ENCODE assay signal across 12 cellular contexts in genomic region chr20:64044484-64045247, GRCh38. TPM values are rescaled to one million over a fixed set of nuclear protein-coding genes. Genes with fewer than 3 reads are reported as not detected.
DNase-seq lines count a peak whose midpoint lies in the region; ATAC-seq and TF ChIP-seq lines count a peak whose summit lies in the region.
"Had no signal": no experiment of that assay in that cellular context is flagged by ENCODE, and none has a peak within 500 bp of the region (broad histone marks: within the 10 kb centered on the region; RNA-seq: fewer than 3 reads in every experiment).

No MANE protein-coding gene starts in this region.

- no peak overlapping the region for H3K4me3 ChIP-seq in mucosa of descending colon
- H3K4me3 ChIP-seq: skin epidermis, thoracic aorta had no signal

- TF ChIP-seq CTCF in mucosa of descending colon (IDR thresholded peaks at IDR 0.05), result no peak

- H3K9me3 ChIP-seq in mucosa of descending colon, result no peaks in the 10 kb centered on the region
- H3K9me3 ChIP-seq: thoracic aorta had no signal

- no peaks in the 10 kb centered on the region for H3K4me1 ChIP-seq in mucosa of descending colon (ENCODE audit: low read depth)

- H3K36me3 ChIP-seq in mucosa of descending colon (ENCODE audit: low read depth), result no peaks in the 10 kb centered on the region
- H3K36me3 ChIP-seq: thoracic aorta had no signal

- intact Hi-C loops in mucosa of descending colon (cut with DNase I, micrococcal nuclease), result no loop called here

- DNase-seq in COLO829 (ENCODE audit: low spot score) (peak; percentile 57), NCI-H446 (lab: John Stamatoyannopoulos, UW) (peak; percentile 59 to 85), dermis blood vessel endothelial cell (peak; percentile 88), mucosa of descending colon (no peak), KG1 (lab: John Stamatoyannopoulos, UW) (no peak), NCI-H774 (lab: John Stamatoyannopoulos, UW) (no peak)
- DNase-seq: activated naive CD4-positive, alpha-beta T cell; SHP77 treated with DMSO at 0.1 percent for 48 hours had no signal

- ATAC-seq in mucosa of descending colon (peak; percentile 27), HG03457 (IDR thresholded peaks at IDR 0.05; ENCODE audit: unreplicated experiment) (no peak), GM21717 (IDR thresholded peaks at IDR 0.05; ENCODE audit: unreplicated experiment) (no peak)

RNA-seq across cellular contexts. Expression of gene SOX18, which starts 4.8 kb away (rescaled TPM):
- total RNA-seq in dermis blood vessel endothelial cell, result 82.5 and 123 TPM in 2 replicates
- 10 to 100 TPM in 2 of 3 donors, 1 to 10 TPM in 1; 4.7 to 20.0 (median 12.6) TPM for total RNA-seq in mucosa of descending colon

RNA-seq across cellular contexts. Expression of gene C20orf204, which starts 8.7 kb away (rescaled TPM):
- total RNA-seq in dermis blood vessel endothelial cell (11.2 and 13.3 TPM in 2 replicates), mucosa of descending colon (1 to 10 TPM; 1.0 to 1.8 (median 1.7) TPM)

RNA-seq across cellular contexts. Expression of gene TCEA2, which starts 18.3 kb away (rescaled TPM):
- total RNA-seq in dermis blood vessel endothelial cell, result 35.8 and 45.9 TPM in 2 replicates
- total RNA-seq in mucosa of descending colon, result 10 to 100 TPM in 1 of 3 donors, 1 to 10 TPM in 2; 4.1 to 46.1 (median 9.5) TPM

RNA-seq across cellular contexts. Expression of gene RGS19, which starts 34.7 kb away (rescaled TPM):
- total RNA-seq in dermis blood vessel endothelial cell (29.3 and 44.6 TPM in 2 replicates), mucosa of descending colon (1 to 10 TPM; 4.7 to 6.9 (median 6.5) TPM)

RNA-seq across cellular contexts. Expression of gene OPRL1, which starts 35.2 kb away (rescaled TPM):
- 3.2 and 5.4 TPM in 2 replicates for total RNA-seq in dermis blood vessel endothelial cell
- under 1 TPM; 0.26 to 0.76 (median 0.39) TPM for total RNA-seq in mucosa of descending colon

Comparison
In these comparisons a context has a peak if more than half of its experiments do, and no peak if none do; other contexts are left out.
1. DNase-seq: peak in COLO829 (single experiment), NCI-H446 (2 of 2) and dermis blood vessel endothelial cell (single experiment); none in mucosa of descending colon (0 of 3), KG1 (single experiment) and NCI-H774 (single experiment).